Comparison of ENCODE assay signal across 13 cellular contexts in the genomic region with DNA sequence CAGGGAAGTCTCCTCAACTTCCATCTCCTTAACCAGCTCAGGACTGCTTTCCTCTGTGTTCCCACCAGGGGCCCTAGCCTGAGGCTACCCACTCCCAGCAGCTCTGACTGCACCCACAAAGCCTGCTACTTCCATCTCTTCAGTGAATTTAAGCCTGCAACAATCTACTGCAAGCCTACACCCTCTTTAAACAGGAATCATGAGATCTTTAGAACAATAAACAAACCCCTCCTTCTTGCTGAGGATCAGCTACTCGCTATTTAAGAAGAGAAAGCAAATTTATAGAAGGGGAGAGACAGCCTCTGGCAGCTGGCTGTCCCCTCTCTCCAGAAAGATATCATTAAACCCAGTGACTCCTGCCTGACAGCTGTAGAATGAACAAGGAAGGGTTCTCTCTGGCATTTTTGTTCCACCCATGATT. TPM values are rescaled to one million over a fixed set of nuclear protein-coding genes. Genes with fewer than 3 reads are reported as not detected.
A peak's percentile ranks its signal among the peaks of the same experiment; 100 is the strongest.
DNase-seq lines count a peak whose midpoint lies in the region; ATAC-seq, FAIRE-seq and TF ChIP-seq lines count a peak whose summit lies in the region.
"Had no signal": no experiment of that assay in that cellular context is flagged by ENCODE, and none has a peak within 500 bp of the region (broad histone marks: within the 10 kb centered on the region; RNA-seq: fewer than 3 reads in every experiment).

No MANE protein-coding gene starts in this region.

- no CpG with 5 or more reads among the region's 1 CpG for WGBS in neuronal stem cell (ENCODE audit: extremely low coverage in 2 of 2, insufficient read length in 2 of 2, insufficient replicate concordance in 1 of 2), 2 donors

- H2BK15ac ChIP-seq in neuronal stem cell (ENCODE audit: low read length): no peak overlapping the region

- ATAC-seq in T-helper 17 cell: no peak
- no peak for ATAC-seq in gastrocnemius medialis

- peaks cover 2% of the 10 kb centered on the region for H3K36me3 Mint-ChIP-seq in T-helper 17 cell (ENCODE audit: low read depth)
- H3K36me3 Mint-ChIP-seq: activated naive CD4-positive, alpha-beta T cell treated with anti-CD3 and anti-CD28 coated beads, Interleukin-2, amount 10 ng/mL, durations not matched to agents 7 days and 5 days had no signal

- intact Hi-C loops in gastrocnemius medialis (cut with DNase I; ENCODE audit: low total_unique reads): no loop called here

- no peak overlapping the region for H2BK12ac ChIP-seq in neuronal stem cell (ENCODE audit: low read length)

- no peak for TF ChIP-seq CTCF in gastrocnemius medialis (IDR thresholded peaks at IDR 0.05 in 4 of 5, conservative IDR thresholded peaks at IDR 0.05 in 1 of 5)

- H4K8ac ChIP-seq in neuronal stem cell (ENCODE audit: low read depth, low read length): no peak overlapping the region

- H3K4me1 ChIP-seq in neuronal stem cell (ENCODE audit: control insufficient read depth in 2 of 2, insufficient read depth in 1 of 2, low read depth in 1 of 2, low read length in 2 of 2): peaks cover 17 to 22% of the 10 kb centered on the region in 2 donors
- peaks cover 4 to 14% of the 10 kb centered on the region in 2 donors for H3K4me1 ChIP-seq in gastrocnemius medialis
- H3K4me1 ChIP-seq: breast epithelium had no signal

- in situ Hi-C loops in gastrocnemius medialis (cut with MboI; ENCODE audit: low sequenced_read_pairs in 4 of 4): no loop called here

- peak overlapping the region; percentile 45 for H3K27ac ChIP-seq in neuronal stem cell (replicated peaks; ENCODE audit: low read length)
- peak overlapping the region in 2 of 4 donors; percentile 1 to 58 for H3K27ac ChIP-seq in gastrocnemius medialis

- FAIRE-seq in H54 (lab: Jason Lieb, UNC): no peak
- FAIRE-seq: GM19239, islet of Langerhans had no signal

- H2AK5ac ChIP-seq in neuronal stem cell (ENCODE audit: low read depth, low read length): no peak overlapping the region

- peaks cover 10% of the 10 kb centered on the region for H3K4me1 Mint-ChIP-seq in T-helper 17 cell

- no peak overlapping the region for H3K4me3 Mint-ChIP-seq in T-helper 17 cell
- H3K4me3 Mint-ChIP-seq: activated naive CD4-positive, alpha-beta T cell treated with anti-CD3 and anti-CD28 coated beads, Interleukin-2, amount 10 ng/mL, durations not matched to agents 7 days and 5 days had no signal

- H3K4me2 ChIP-seq in neuronal stem cell (ENCODE audit: insufficient read depth, low read length, poor library complexity, severe bottlenecking): no peak overlapping the region

- no peaks in the 10 kb centered on the region for H3K27me3 Mint-ChIP-seq in T-helper 17 cell

- H3K27ac Mint-ChIP-seq in T-helper 17 cell: peak overlapping the region; percentile 75
- H3K27ac Mint-ChIP-seq: activated naive CD4-positive, alpha-beta T cell treated with anti-CD3 and anti-CD28 coated beads, Interleukin-2, amount 10 ng/mL, durations not matched to agents 7 days and 5 days had no signal

- DNase-seq in EL (peak; percentile 9), T-helper 17 cell (no peak), foreskin melanocyte (peak; percentile 36), neuronal stem cell (ENCODE audit: low spot score) (no peak), NCI-H187 treated with DMSO at 0.1 percent for 48 hours (lab: John Stamatoyannopoulos, UW) (no peak), gastrocnemius medialis (no peak), HUDEP-2 (lab: John Stamatoyannopoulos, UW; ENCODE audit: unreplicated experiment in 76 of 76) (no peak), H54 (ENCODE audit: insufficient read length, low spot score) (no peak)
- DNase-seq: activated naive CD4-positive, alpha-beta T cell treated with anti-CD3 and anti-CD28 coated beads, Interleukin-2, amount 10 ng/mL, durations not matched to agents 7 days and 5 days; NCI-H524 treated with DMSO at 0.1 percent for 48 hours had no signal

- H3K4me3 ChIP-seq in neuronal stem cell (ENCODE audit: low read length in 2 of 2) (no peak overlapping the region), gastrocnemius medialis (no peak overlapping the region)
- H3K4me3 ChIP-seq: breast epithelium had no signal

- no peak overlapping the region for H2BK5ac ChIP-seq in neuronal stem cell (ENCODE audit: low read length)

- peak overlapping the region; percentile 51 for H2AFZ ChIP-seq in neuronal stem cell (ENCODE audit: low read length)

- H3K9me3 ChIP-seq in T-helper 17 cell (ENCODE audit: control insufficient read depth, low read length, poor library complexity, severe bottlenecking): no peaks in the 10 kb centered on the region
- peaks cover 0 to 7% of the 10 kb centered on the region in 2 donors for H3K9me3 ChIP-seq in neuronal stem cell (replicated peaks in 1 of 2; ENCODE audit: control insufficient read depth in 2 of 2, insufficient read depth in 1 of 2, low read depth in 1 of 2, low read length in 2 of 2)
- no peaks in the 10 kb centered on the region for H3K9me3 ChIP-seq in gastrocnemius medialis
- H3K9me3 ChIP-seq: breast epithelium had no signal

- peak overlapping the region; percentile 69 for H3K18ac ChIP-seq in neuronal stem cell (ENCODE audit: low read length)

- no peak overlapping the region for H2BK120ac ChIP-seq in neuronal stem cell (ENCODE audit: low read depth, low read length)

- no peak overlapping the region for H3K23ac ChIP-seq in neuronal stem cell (ENCODE audit: low read depth, low read length, poor library complexity)

- H3K27me3 ChIP-seq in neuronal stem cell (ENCODE audit: control insufficient read depth in 3 of 3, insufficient read depth in 3 of 3, low read depth in 1 of 3, low read length in 3 of 3): no peaks in the 10 kb centered on the region
- H3K27me3 ChIP-seq in gastrocnemius medialis: no peaks in the 10 kb centered on the region
- H3K27me3 ChIP-seq: breast epithelium had no signal

- TF ChIP-seq POLR2A in gastrocnemius medialis (IDR thresholded peaks at IDR 0.05) (no peak), H54 (IDR thresholded peaks at IDR 0.05; ENCODE audit: low read depth, low read length) (no peak)

- H3K79me1 ChIP-seq in neuronal stem cell (ENCODE audit: low read depth, low read length): no peaks in the 10 kb centered on the region

- H3K14ac ChIP-seq in neuronal stem cell (ENCODE audit: low read length): no peak overlapping the region

- H3K36me3 ChIP-seq in neuronal stem cell (replicated peaks in 1 of 2; ENCODE audit: control insufficient read depth in 2 of 2, insufficient read depth in 2 of 2, low read length in 2 of 2) (no peaks in the 10 kb centered on the region), gastrocnemius medialis (no peaks in the 10 kb centered on the region)
- H3K36me3 ChIP-seq: breast epithelium had no signal

- H4K91ac ChIP-seq in neuronal stem cell (ENCODE audit: low read depth, low read length, poor library complexity): no peak overlapping the region

- no peak overlapping the region for H3K9ac ChIP-seq in neuronal stem cell (ENCODE audit: low read depth, low read length, poor library complexity)

- no peak overlapping the region for H3K4ac ChIP-seq in neuronal stem cell (ENCODE audit: low read length)

RNA-seq across cellular contexts. Expression of a gene that starts 51.9 kb away (rescaled TPM):
- total RNA-seq in T-helper 17 cell (10 to 100 TPM; 11.4 to 11.8 TPM), gastrocnemius medialis (1 to 10 TPM; 6.2 to 9.7 (median 7.3) TPM)
- polyA plus RNA-seq in neuronal stem cell (2013, experiment 1 of 2): 0.50 TPM
- polyA plus RNA-seq in neuronal stem cell (2013, experiment 2 of 2): 0.43 TPM

Comparison
In these comparisons a context has a peak if more than half of its experiments do, and no peak if none do; other contexts are left out.
1. DNase-seq: peak in EL (single experiment) and foreskin melanocyte (single experiment); none in T-helper 17 cell (0 of 3), neuronal stem cell (single experiment), NCI-H187 treated with DMSO at 0.1 percent for 48 hours (single experiment), gastrocnemius medialis (0 of 2), HUDEP-2 (0 of 76) and H54 (single experiment).